In the genomic region with DNA sequence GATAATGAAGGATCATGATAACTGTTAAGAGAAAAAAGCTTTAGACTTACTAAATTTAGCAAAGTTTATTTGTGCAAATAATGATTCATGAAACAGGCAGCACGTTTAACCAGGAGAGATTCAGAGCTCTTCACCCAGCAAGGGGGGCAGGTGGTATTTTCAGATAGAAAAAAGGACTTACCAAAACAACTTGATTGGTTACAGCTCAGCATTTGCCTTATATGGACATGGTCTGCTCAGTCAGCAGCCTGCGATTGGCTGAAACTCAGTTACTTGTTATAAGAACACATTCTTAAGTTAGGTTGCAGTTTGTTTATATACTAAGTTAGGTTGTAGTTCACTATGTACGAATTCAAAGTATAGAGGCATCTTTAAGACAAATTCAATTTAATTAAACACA, we compare ENCODE assay signal across 14 cellular contexts.
DNase-seq lines count a peak whose midpoint lies in the region.
"Had no signal": no experiment of that assay in that cellular context is flagged by ENCODE, and none has a peak within 500 bp of the region (broad histone marks: within the 10 kb centered on the region; RNA-seq: fewer than 3 reads in every experiment).

No MANE protein-coding gene starts in this region.

- peak; percentile 36 for DNase-seq in AG08396 (ENCODE audit: low spot score)
- peak; percentile 8 for DNase-seq in HS-27A (ENCODE audit: low read depth)
- peak; percentile 79 for DNase-seq in T1000 (lab: John Stamatoyannopoulos, UW)
- DNase-seq in fibroblast of peridontal ligament (ENCODE audit: extremely low read depth) = peak; percentile 66
- DNase-seq in NCI-H82 (lab: John Stamatoyannopoulos, UW) = no peak
- no peak for DNase-seq in COR-L47 (lab: John Stamatoyannopoulos, UW)
- no peak for DNase-seq in T-helper 9 cell
- DNase-seq in stimulated activated CD4-positive, alpha-beta T cell treated with anti-CD3 and anti-CD28 coated beads, Interleukin-15, amount 100 ng/mL, for 24 hours = no peak
- DNase-seq: activated naive CD8-positive, alpha-beta T cell treated with anti-CD3 and anti-CD28 coated beads for 36 hours; DMS79; NCI-H1694; SIG-M5; stimulated activated CD4-positive, alpha-beta T cell treated with anti-CD3 and anti-CD28 coated beads, Interleukin-4, amount 100 ng/mL, for 1 hour; stimulated activated naive CD4-positive, alpha-beta T cell treated with Interleukin-2 at 50 U/mL for 16 hours had no signal

Comparison
In these comparisons a context has a peak if more than half of its experiments do, and no peak if none do; other contexts are left out.
1. DNase-seq: peak in AG08396 (single experiment), HS-27A (single experiment), T1000 (single experiment) and fibroblast of peridontal ligament (single experiment); none in NCI-H82 (single experiment), COR-L47 (single experiment), T-helper 9 cell (single experiment) and stimulated activated CD4-positive, alpha-beta T cell treated with anti-CD3 and anti-CD28 coated beads, Interleukin-15, amount 100 ng/mL, for 24 hours (single experiment).